8 cellular contexts compared by ENCODE assay signal in genomic region chr3:39106281-39107055, GRCh38. TPM values are rescaled to one million over a fixed set of nuclear protein-coding genes. Genes with fewer than 3 reads are reported as not detected.
DNase-seq lines count a peak whose midpoint lies in the region; ATAC-seq and TF ChIP-seq lines count a peak whose summit lies in the region.

No MANE protein-coding gene starts in this region.

- ATAC-seq in HG03139 (IDR thresholded peaks at IDR 0.05; ENCODE audit: unreplicated experiment), result no peak

- no peaks in the 10 kb centered on the region for H3K27me3 ChIP-seq in vagina

- intact Hi-C loops in vagina (cut with DNase I), result loop anchor here (5.0 kb wide), 1 partner anchor 41 kb away; no protein-coding TSS in a partner anchor

- DNase-seq in GM12865 (ENCODE audit: low read depth) (no peak), LNCaP clone FGC (ENCODE audit: low read depth) (no peak), cerebellar cortex (ENCODE audit: low spot score) (peak; percentile 28), medulla oblongata (ENCODE audit: extremely low spot score) (peak; percentile 38), vagina (ENCODE audit: extremely low spot score in 2 of 2) (peak; percentile 81 to 85), retina (no peak), NOMO-1 treated with dmso at 0.1 percent for 144 hours (lab: John Stamatoyannopoulos, UW; ENCODE audit: unreplicated experiment) (no peak)

- H3K4me3 ChIP-seq in GM12865 (ENCODE audit: low read depth, low read length) (peak overlapping the region; percentile 86), LNCaP clone FGC (ENCODE audit: low read depth, low read length) (peak overlapping the region; percentile 99), vagina (peak overlapping the region; percentile 69 to 96)

- no peaks in the 10 kb centered on the region for H3K36me3 ChIP-seq in vagina

- no peak for TF ChIP-seq POLR2A in vagina (IDR thresholded peaks at IDR 0.05)

- TF ChIP-seq CTCF in GM12865 (IDR thresholded peaks at IDR 0.05; ENCODE audit: insufficient read depth, low read depth, low read length, missing control alignments), result no peak
- no peak for TF ChIP-seq CTCF in LNCaP clone FGC (IDR thresholded peaks at IDR 0.05; ENCODE audit: control insufficient read depth, extremely low read depth, insufficient read depth)
- no peak for TF ChIP-seq CTCF in vagina (IDR thresholded peaks at IDR 0.05)

- H3K27ac ChIP-seq in vagina, result peak overlapping the region; percentile 90

- H3K4me1 ChIP-seq in vagina, result peaks cover 65% of the 10 kb centered on the region

- H3K9me3 ChIP-seq in vagina, result no peaks in the 10 kb centered on the region

RNA-seq across cellular contexts. Expression of gene GORASP1, which starts 1.0 kb away (rescaled TPM):
- total RNA-seq in vagina, result 45.9 TPM

RNA-seq across cellular contexts. Expression of gene TTC21A, which starts 1.0 kb away (rescaled TPM):
- 8.8 TPM for total RNA-seq in vagina

RNA-seq across cellular contexts. Expression of gene CSRNP1, which starts 46.9 kb away (rescaled TPM):
- total RNA-seq in vagina, result 99.7 TPM

RNA-seq across cellular contexts. Expression of gene WDR48, which starts 54.7 kb away (rescaled TPM):
- total RNA-seq in vagina, result 43.7 TPM

RNA-seq across cellular contexts. Expression of gene SCN11A, which starts 54.7 kb away (rescaled TPM):
- not detected for total RNA-seq in vagina

Comparison
In these comparisons a context has a peak if more than half of its experiments do, and no peak if none do; other contexts are left out.
1. DNase-seq: peak in cerebellar cortex (single experiment), medulla oblongata (single experiment) and vagina (2 of 2); none in GM12865 (single experiment), LNCaP clone FGC (single experiment), retina (single experiment) and NOMO-1 treated with dmso at 0.1 percent for 144 hours (single experiment).
2. Peak in every context shown above with its lines, with median percentiles within 50 percentile points of each other: H3K4me3 ChIP-seq.